In the genomic region with DNA sequence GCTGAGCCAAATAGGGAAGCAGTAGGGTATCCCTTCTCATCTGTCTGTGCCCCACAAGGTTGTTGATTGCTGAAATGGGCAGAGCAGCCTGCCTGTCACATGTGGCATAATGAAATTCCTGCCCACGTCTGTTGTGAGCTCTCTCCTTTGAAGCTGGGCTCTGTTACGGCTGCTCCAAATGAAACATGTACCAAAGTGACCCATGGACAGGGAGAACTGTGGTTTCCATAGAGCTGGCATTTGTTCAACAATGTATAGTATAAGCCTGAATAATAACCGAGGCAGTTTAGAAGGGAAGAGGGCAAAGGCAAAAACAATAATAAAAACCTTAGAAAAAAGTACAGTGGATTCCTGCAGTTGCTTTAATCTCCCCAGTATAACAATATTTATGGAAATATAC, we compare ENCODE assay signal across 29 cellular contexts.
A peak's percentile ranks its signal among the peaks of the same experiment; 100 is the strongest.
DNase-seq lines count a peak whose midpoint lies in the region; ATAC-seq and TF ChIP-seq lines count a peak whose summit lies in the region.
"Had no signal": no experiment of that assay in that cellular context is flagged by ENCODE, and none has a peak within 500 bp of the region (broad histone marks: within the 10 kb centered on the region; RNA-seq: fewer than 3 reads in every experiment).

No MANE protein-coding gene starts in this region.

- 29% methylated on average over 1 of the region's 3 CpGs; no CpG with 5 or more reads in 1 of the 2 experiments for WGBS in IMR-90 (ENCODE audit: extremely low coverage in 2 of 2, insufficient read length in 1 of 2), 2 experiments

- no peak overlapping the region for H3K23ac ChIP-seq in IMR-90 (ENCODE audit: low read depth, low read length)

- in situ Hi-C loops in IMR-90 (cut with MboI; ENCODE audit: low sequenced_read_pairs) = no loop called here
- in situ Hi-C loops in astrocyte of the spinal cord (cut with HindIII; ENCODE audit: low sequenced_read_pairs) = no loop called here

- H3K56ac ChIP-seq in IMR-90 (ENCODE audit: extremely low read depth, insufficient read depth, low read length) = no peak overlapping the region

- H4K8ac ChIP-seq in IMR-90 (ENCODE audit: low read depth in 2 of 2, low read length in 2 of 2) = no peak overlapping the region

- peak; percentile 10; the same call in 1 of the 2 replicates for ATAC-seq in IMR-90 (ENCODE audit: low read depth)
- ATAC-seq in HG03342 (IDR thresholded peaks at IDR 0.05; ENCODE audit: unreplicated experiment) = no peak
- ATAC-seq in GM21367 (IDR thresholded peaks at IDR 0.05; ENCODE audit: unreplicated experiment) = no peak
- no peak for ATAC-seq in HG03439 (IDR thresholded peaks at IDR 0.05; ENCODE audit: unreplicated experiment)
- ATAC-seq: activated CD4-positive, CD25-positive, alpha-beta regulatory T cell treated with anti-CD3 and anti-CD28 coated beads, Interleukin-2, amount 50 U/mL, for 24 hours; CD8-positive, alpha-beta T cell; effector memory CD8-positive, alpha-beta T cell; esophagus mucosa; gastrocnemius medialis; left lung had no signal

- no peaks in the 10 kb centered on the region for H3K79me1 ChIP-seq in IMR-90 (ENCODE audit: low read depth in 1 of 2, low read length in 2 of 2)

- TF ChIP-seq RAD21 in IMR-90 (IDR thresholded peaks at IDR 0.05; ENCODE audit: low read length) = no peak

- H2BK120ac ChIP-seq in IMR-90 (ENCODE audit: low read depth, low read length) = peak overlapping the region; percentile 11; the same call in 1 of the 2 replicates

- peak overlapping the region; percentile 33 for H3K4ac ChIP-seq in IMR-90 (ENCODE audit: low read depth, low read length)

- peak overlapping the region; percentile 7; the same call in 1 of the 2 replicates for H2AK5ac ChIP-seq in IMR-90 (ENCODE audit: low read depth, low read length)

- no peaks in the 10 kb centered on the region; the same call in 1 of the 2 replicates for H3K9me1 ChIP-seq in IMR-90 (ENCODE audit: insufficient read depth, low read length)

- POLR2A ChIA-PET in IMR-90 (lab: Charles Lee; ENCODE audit: unreplicated experiment) = no interaction called here

- TF ChIP-seq CTCF in IMR-90 (conservative IDR thresholded peaks at IDR 0.05; ENCODE audit: low read depth, low read length) (no peak), astrocyte of the spinal cord (IDR thresholded peaks at IDR 0.05; ENCODE audit: low read depth, low read length) (no peak)

- H3K9ac ChIP-seq in IMR-90 (ENCODE audit: low read depth, low read length) = no peak overlapping the region

- H2BK20ac ChIP-seq in IMR-90 (ENCODE audit: low read depth, low read length) = 0 out of 2 replicates have a peak overlapping the region, but pooled peaks have one; percentile 38

- BruUV-seq in IMR-90 (replicated peaks; lab: Mats Ljungman, UMichigan) = no TSS peak

- H3K4me1 ChIP-seq in IMR-90 (ENCODE audit: control insufficient read depth, insufficient read depth, low read length) = peaks cover 10% of the 10 kb centered on the region
- H3K4me1 ChIP-seq: gastrocnemius medialis, stomach, tibial artery had no signal

- peak overlapping the region; percentile 63 for H3K18ac ChIP-seq in IMR-90 (ENCODE audit: low read depth, low read length)

- no peak overlapping the region for H2BK5ac ChIP-seq in IMR-90 (ENCODE audit: low read depth, low read length, poor library complexity, severe bottlenecking)

- H4K20me1 ChIP-seq in IMR-90 (ENCODE audit: insufficient read depth, low read length) = no peaks in the 10 kb centered on the region; the same call in 1 of the 2 replicates

- H2BK15ac ChIP-seq in IMR-90 (ENCODE audit: low read depth, low read length) = peak overlapping the region; percentile 44; the same call in 2 of the 3 replicates

- intact Hi-C loops in IMR-90 (cut with micrococcal nuclease) = no loop called here

- H3K36me3 ChIP-seq in IMR-90 (ENCODE audit: control insufficient read depth, insufficient read depth, low read length) = peaks cover 2% of the 10 kb centered on the region; the same call in 1 of the 2 replicates
- H3K36me3 ChIP-seq: cardiac muscle cell, gastrocnemius medialis, left lung, stomach, tibial artery had no signal

- dilution Hi-C loops in IMR-90 (cut with HindIII; ENCODE audit: low sequenced_read_pairs, unreplicated experiment) = no loop called here

- peak overlapping the region; percentile 67; the same call in 1 of the 2 replicates for H4K5ac ChIP-seq in IMR-90 (ENCODE audit: low read depth, low read length)

- no peak overlapping the region for H3K4me3 ChIP-seq in IMR-90 (ENCODE audit: insufficient read depth, low read depth, low read length)
- H3K4me3 ChIP-seq in astrocyte of the spinal cord (ENCODE audit: low read depth, low read length) = no peak overlapping the region
- H3K4me3 ChIP-seq: cardiac muscle cell, gastrocnemius medialis, hepatocyte, left lung, stomach, tibial artery had no signal

- H4K91ac ChIP-seq in IMR-90 (ENCODE audit: insufficient read depth, low read depth, low read length) = peak overlapping the region; percentile 5; the same call in 1 of the 2 replicates

- CTCF ChIA-PET in IMR-90 (lab: Yijun Ruan, JAX) = interaction anchor here (0.6 kb wide), 1 partner anchor 45 kb away, joined by 3 read pairs; no protein-coding TSS in a partner anchor

- H3K4me2 ChIP-seq in IMR-90 (ENCODE audit: low read depth, low read length) = no peak overlapping the region; the same call in 1 of the 2 replicates
- H3K4me2 ChIP-seq: hepatocyte had no signal

- no peak overlapping the region for H2AK9ac ChIP-seq in IMR-90 (replicated peaks; ENCODE audit: low read depth, low read length, poor library complexity)

- DNase-seq in Daoy (ENCODE audit: low read depth) (peak; percentile 63), IMR-90 (peak; percentile 40), astrocyte of the spinal cord (ENCODE audit: low read depth, low spot score) (peak; percentile 38), left kidney (ENCODE audit: low read depth, low spot score) (peak; percentile 14), AG08396 (ENCODE audit: low spot score) (no peak)
- DNase-seq: activated CD4-positive, alpha-beta memory T cell treated with anti-CD3 and anti-CD28 coated beads for 36 hours; activated CD8-positive, alpha-beta memory T cell treated with anti-CD3 and anti-CD28 coated beads, Interleukin-2, amount 50 U/mL, for 48 hours; activated naive CD4-positive, alpha-beta T cell treated with anti-CD3 and anti-CD28 coated beads, Interleukin-2, amount 10 ng/mL, durations not matched to agents 7 days and 5 days; CD8-positive, alpha-beta T cell; cortex of kidney; effector memory CD8-positive, alpha-beta T cell; gastrocnemius medialis; GDM1; HFFc6; immature natural killer cell; left lung; naive B cell; NCI-H187 treated with DMSO at 0.1 percent for 48 hours; stimulated activated CD4-positive, alpha-beta T cell treated with anti-CD3 and anti-CD28 coated beads, Interleukin-1b, Interleukin-23, amount 100 ng/mL, for 48 hours; stimulated activated CD8-positive, alpha-beta memory T cell treated with anti-CD3 and anti-CD28 coated beads, Interleukin-4, amount 100 ng/mL, for 48 hours; stomach; tibial artery had no signal

- peaks cover 5% of the 10 kb centered on the region for H3K27me3 ChIP-seq in IMR-90 (ENCODE audit: control insufficient read depth, insufficient read depth, low read length)
- H3K27me3 ChIP-seq: cardiac muscle cell, gastrocnemius medialis, hepatocyte, left lung, stomach, tibial artery had no signal

- H3K27ac ChIP-seq in IMR-90 (ENCODE audit: insufficient read depth, low read length) = peak overlapping the region; percentile 29; the same call in 1 of the 2 replicates
- H3K27ac ChIP-seq: cardiac muscle cell, gastrocnemius medialis, left lung, stomach, tibial artery had no signal

- no peak overlapping the region; the same call in 1 of the 2 replicates for H3K14ac ChIP-seq in IMR-90 (replicated peaks; ENCODE audit: low read depth, low read length)

- no peak for TF ChIP-seq POLR2A in IMR-90 (IDR thresholded peaks at IDR 0.05; ENCODE audit: low read depth, low read length)

- no peaks in the 10 kb centered on the region for H3K9me3 ChIP-seq in IMR-90 (ENCODE audit: control insufficient read depth, insufficient read depth, low read length)
- H3K9me3 ChIP-seq: gastrocnemius medialis, left lung, stomach, tibial artery had no signal

- H2AFZ ChIP-seq in IMR-90 (replicated peaks; ENCODE audit: low read length, poor library complexity) = no peak overlapping the region
- H2AFZ ChIP-seq: hepatocyte had no signal

TF ChIP-seq in IMR-90, 13 proteins besides CTCF, POLR2A, EP300 and RAD21:
- TF ChIP-seq CEBPB (IDR thresholded peaks at IDR 0.05; ENCODE audit: low read depth, low read length) (no peak), SMC3 (IDR thresholded peaks at IDR 0.05; ENCODE audit: low read depth, low read length) (no peak), MAZ (IDR thresholded peaks at IDR 0.05; ENCODE audit: borderline replicate concordance, low read depth, low read length) (no peak), RCOR1 (IDR thresholded peaks at IDR 0.05; ENCODE audit: insufficient replicate concordance, low read length) (no peak), BHLHE40 (IDR thresholded peaks at IDR 0.05; ENCODE audit: low read depth, low read length) (no peak), FOS (IDR thresholded peaks at IDR 0.05; ENCODE audit: low read depth, low read length) (no peak), MAFK (IDR thresholded peaks at IDR 0.05; ENCODE audit: low read depth, low read length) (no peak), MXI1 (IDR thresholded peaks at IDR 0.05; ENCODE audit: borderline replicate concordance, low read depth, low read length) (no peak), CHD1 (IDR thresholded peaks at IDR 0.05; ENCODE audit: low read depth, low read length) (no peak), RFX5 (IDR thresholded peaks at IDR 0.05; ENCODE audit: low read depth, low read length) (no peak), NFE2L2 (IDR thresholded peaks at IDR 0.05; ENCODE audit: low read depth, low read length) (no peak)
- TF ChIP-seq, protein P1, sequence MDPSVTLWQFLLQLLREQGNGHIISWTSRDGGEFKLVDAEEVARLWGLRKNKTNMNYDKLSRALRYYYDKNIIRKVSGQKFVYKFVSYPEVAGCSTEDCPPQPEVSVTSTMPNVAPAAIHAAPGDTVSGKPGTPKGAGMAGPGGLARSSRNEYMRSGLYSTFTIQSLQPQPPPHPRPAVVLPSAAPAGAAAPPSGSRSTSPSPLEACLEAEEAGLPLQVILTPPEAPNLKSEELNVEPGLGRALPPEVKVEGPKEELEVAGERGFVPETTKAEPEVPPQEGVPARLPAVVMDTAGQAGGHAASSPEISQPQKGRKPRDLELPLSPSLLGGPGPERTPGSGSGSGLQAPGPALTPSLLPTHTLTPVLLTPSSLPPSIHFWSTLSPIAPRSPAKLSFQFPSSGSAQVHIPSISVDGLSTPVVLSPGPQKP (IDR thresholded peaks at IDR 0.05; ENCODE audit: borderline replicate concordance, low read depth, low read length) = no peak
- TF ChIP-seq, protein P2, sequence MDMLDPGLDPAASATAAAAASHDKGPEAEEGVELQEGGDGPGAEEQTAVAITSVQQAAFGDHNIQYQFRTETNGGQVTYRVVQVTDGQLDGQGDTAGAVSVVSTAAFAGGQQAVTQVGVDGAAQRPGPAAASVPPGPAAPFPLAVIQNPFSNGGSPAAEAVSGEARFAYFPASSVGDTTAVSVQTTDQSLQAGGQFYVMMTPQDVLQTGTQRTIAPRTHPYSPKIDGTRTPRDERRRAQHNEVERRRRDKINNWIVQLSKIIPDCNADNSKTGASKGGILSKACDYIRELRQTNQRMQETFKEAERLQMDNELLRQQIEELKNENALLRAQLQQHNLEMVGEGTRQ (IDR thresholded peaks at IDR 0.05; ENCODE audit: low read depth, low read length) = no peak
